Comparison of ENCODE assay signal across 1 cellular context in the genomic region with DNA sequence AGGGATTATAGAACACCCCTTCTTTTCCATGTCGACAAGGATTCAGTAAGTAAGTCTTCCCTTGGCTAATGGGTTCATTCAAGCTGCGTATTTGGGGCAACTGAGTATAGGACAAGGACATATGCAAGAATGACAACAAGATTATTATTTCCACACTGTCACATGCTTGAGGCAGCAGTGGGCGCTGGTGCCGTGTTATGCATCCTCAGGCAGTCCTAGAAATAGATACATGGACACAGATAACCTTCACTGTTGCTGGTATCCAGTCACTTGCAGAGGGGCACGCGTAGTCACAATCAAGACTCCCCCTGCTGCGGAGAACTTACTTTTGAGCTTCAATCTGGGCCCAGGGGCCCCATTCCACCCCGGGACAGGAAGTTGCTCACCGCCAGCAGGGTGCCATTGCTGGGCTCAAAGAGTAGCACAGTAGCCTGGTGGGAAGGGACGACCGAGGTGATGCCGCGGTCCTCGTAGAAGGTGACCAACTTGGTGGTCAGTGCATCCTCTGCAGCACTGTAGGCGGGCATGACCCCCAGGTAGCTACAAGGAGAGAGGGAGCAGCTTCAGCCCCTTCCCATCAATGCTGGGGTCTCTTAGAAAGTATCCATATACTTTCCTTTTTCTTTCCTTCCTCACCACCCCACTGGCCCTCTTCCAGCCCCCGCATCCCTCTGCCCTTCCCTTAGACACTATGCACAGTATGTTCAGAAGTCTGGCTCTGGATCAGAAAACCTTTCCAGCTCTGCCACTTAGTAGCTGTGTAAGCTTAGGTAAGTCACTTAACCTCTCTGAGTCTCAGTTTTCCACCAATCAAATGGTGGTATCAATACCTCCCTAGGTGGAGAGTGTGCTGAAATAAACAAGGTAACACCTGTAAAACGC.
TF ChIP-seq lines count a peak whose summit lies in the region.

No MANE protein-coding gene starts in this region.

TF ChIP-seq in GM12878, 131 proteins besides CTCF, POLR2A, EP300 and RAD21:
- TF ChIP-seq MEF2A (IDR thresholded peaks at IDR 0.05; ENCODE audit: insufficient read depth, low read depth, low read length) (no peak), HDGF (IDR thresholded peaks at IDR 0.05) (no peak), BRCA1 (IDR thresholded peaks at IDR 0.05; ENCODE audit: low read depth, low read length) (no peak), NR2F1 (conservative IDR thresholded peaks at IDR 0.05) (no peak), HDAC2 (IDR thresholded peaks at IDR 0.05) (no peak), LARP7 (IDR thresholded peaks at IDR 0.05) (no peak)
